Comparison of ENCODE assay signal across 1 cellular context in genomic region chr14:24213866-24214652, GRCh38.
A peak's percentile ranks its signal among the peaks of the same experiment; 100 is the strongest.
TF ChIP-seq lines count a peak whose summit lies in the region.

No MANE protein-coding gene starts in this region.

TF ChIP-seq in K562, 482 proteins besides CTCF, POLR2A, EP300 and RAD21:
- TF ChIP-seq MBD1 (CRISPR knock-in tag; IDR thresholded peaks at IDR 0.05) (no peak), XRCC4 (IDR thresholded peaks at IDR 0.05; ENCODE audit: extremely low read depth, insufficient read depth, insufficient read length) (no peak), ZFX (CRISPR knock-in tag; IDR thresholded peaks at IDR 0.05) (peak; percentile 45), ZNF121 (CRISPR knock-in tag; conservative IDR thresholded peaks at IDR 0.05) (no peak), ZNF316 (IDR thresholded peaks at IDR 0.05) (0 out of 2 replicates have a peak, but pooled peaks have one; percentile 28), NFE2L1 (tag; IDR thresholded peaks at IDR 0.05; ENCODE audit: borderline replicate concordance, low read depth) (no peak), ZC3H11A (IDR thresholded peaks at IDR 0.05; ENCODE audit: low read depth, low read length) (no peak), MAZ (CRISPR knock-in tag; conservative IDR thresholded peaks at IDR 0.05 in 1 of 2, IDR thresholded peaks at IDR 0.05 in 1 of 2) (no peak), NFIC (IDR thresholded peaks at IDR 0.05) (no peak), CBX3 (IDR thresholded peaks at IDR 0.05; ENCODE audit: borderline replicate concordance in 1 of 2, low read length in 2 of 2) (no peak), CBFA2T3 (IDR thresholded peaks at IDR 0.05) (peak; percentile 40), NFATC3 (IDR thresholded peaks at IDR 0.05) (no peak), ZNF561 (CRISPR knock-in tag; conservative IDR thresholded peaks at IDR 0.05) (no peak)
TF ChIP-seq in K562: peak in this region for 3.
